In genomic region chrX:68204639-68205038, GRCh38 we compare ENCODE assay signal across 29 cellular contexts.
"Had no signal": no experiment of that assay in that cellular context is flagged by ENCODE, and none has a peak within 500 bp of the region (broad histone marks: within the 10 kb centered on the region; RNA-seq: fewer than 3 reads in every experiment).

No MANE protein-coding gene starts in this region.

- H3K27me3 ChIP-seq: body of pancreas, MG63 had no signal

- H3K9me3 ChIP-seq: body of pancreas, breast epithelium, MG63 had no signal

- DNase-seq: activated CD4-positive, alpha-beta T cell treated with anti-CD3 and anti-CD28 coated beads, Interleukin-2, amount 10 ng/mL, durations not matched to agents 24 days and 14 days; activated CD4-positive, alpha-beta T cell treated with anti-CD3 and anti-CD28 coated beads, Interleukin-2, amount 50 U/mL, for 4 hours; activated CD8-positive, alpha-beta T cell treated with anti-CD3 and anti-CD28 coated beads for 36 hours; activated gamma-delta T cell; activated naive CD4-positive, alpha-beta T cell treated with Interleukin-2 at 50 U/mL for 16 hours; activated naive CD8-positive, alpha-beta T cell treated with anti-CD3 and anti-CD28 coated beads, Interleukin-2, amount 10 ng/mL, durations not matched to agents 7 days and 5 days; activated T-cell treated with anti-CD3 and anti-CD28 coated beads, Interleukin-2, amount 50 U/mL, for 1 hour; activated T-cell treated with anti-CD3 and anti-CD28 coated beads, Interleukin-2, amount 50 U/mL, for 72 hours; amygdala; body of pancreas; Kasumi-1; KG1; MG63; NCI-H1048; NCI-H1105 treated with DMSO at 0.1 percent for 48 hours; NCI-H1436; NCI-H1694; NCI-H1930; NCI-H2081 treated with DMSO at 0.1 percent for 48 hours; NCI-H226; NCI-H446 treated with DMSO at 0.1 percent for 48 hours; NCI-H524; NCI-H69; PC-9; Right ventricle myocardium superior; SW 1271; T1000 had no signal

- H3K4me1 ChIP-seq: body of pancreas, breast epithelium had no signal

- H3K36me3 ChIP-seq: breast epithelium, MG63 had no signal

- H3K4me3 ChIP-seq: body of pancreas, breast epithelium, MG63, PC-9 had no signal

- ATAC-seq: activated CD8-positive, alpha-beta T cell treated with anti-CD3 and anti-CD28 coated beads for 36 hours; activated T-cell treated with anti-CD3 and anti-CD28 coated beads, Interleukin-2, amount 50 U/mL, for 72 hours; activated T-helper 17 cell treated with anti-CD3 and anti-CD28 coated beads, Interleukin-2, amount 50 U/mL, for 72 hours; body of pancreas had no signal

- H3K27ac ChIP-seq: body of pancreas, breast epithelium, PC-9 had no signal
